In genomic region chr20:40724566-40724965, GRCh38 we compare ENCODE assay signal across 2 cellular contexts.
TF ChIP-seq lines count a peak whose summit lies in the region.

No MANE protein-coding gene starts in this region.

TF ChIP-seq in GM23338, 12 proteins besides CTCF, POLR2A, EP300 and RAD21:
- TF ChIP-seq ZNF462 (CRISPR knock-in tag; IDR thresholded peaks at IDR 0.05) (no peak), ETS1 (IDR thresholded peaks at IDR 0.05) (no peak), ZNF331 (CRISPR knock-in tag; IDR thresholded peaks at IDR 0.05; ENCODE audit: low read depth) (no peak), EZH2 (IDR thresholded peaks at IDR 0.05; ENCODE audit: low read depth, unreplicated experiment) (no peak), NANOG (IDR thresholded peaks at IDR 0.05; ENCODE audit: borderline replicate concordance) (no peak), ZNF114 (CRISPR knock-in tag; IDR thresholded peaks at IDR 0.05) (no peak)

TF ChIP-seq in HEK293, 187 proteins besides CTCF, POLR2A, EP300 and RAD21:
- TF ChIP-seq SETDB1 (IDR thresholded peaks at IDR 0.05; ENCODE audit: insufficient read length, low read length) (peak; percentile 22), ZNF449 (tag by site-specific recombination; IDR thresholded peaks at IDR 0.05) (no peak)
